In genomic region chr12:110581951-110582285, GRCh38 we compare ENCODE assay signal across 7 cellular contexts. TPM values are rescaled to one million over a fixed set of nuclear protein-coding genes. Genes with fewer than 3 reads are reported as not detected.
DNase-seq lines count a peak whose midpoint lies in the region; ATAC-seq and TF ChIP-seq lines count a peak whose summit lies in the region.

No MANE protein-coding gene starts in this region.

- DNase-seq in HFF-Myc (ENCODE audit: extremely low read depth, low read depth) (no peak), T-cell (peak in 1 of 34 experiments; percentile 11), glutamatergic neuron (no peak), gastrocnemius medialis (peak; percentile 23 to 68), NOMO-1 (lab: John Stamatoyannopoulos, UW; ENCODE audit: unreplicated experiment in 2 of 2) (no peak), GM13976 (ENCODE audit: low spot score) (no peak)

- no peak for TF ChIP-seq POLR2A in gastrocnemius medialis (IDR thresholded peaks at IDR 0.05)

- CTCF ChIA-PET in T-cell (lab: Charles Lee) = interaction anchor here in 1 of 2 donors (0.7 kb wide), 1 partner anchor 19 kb away, joined by 3 read pairs; no protein-coding TSS in a partner anchor

- intact Hi-C loops in gastrocnemius medialis (cut with DNase I; ENCODE audit: low total_unique reads) = loop anchor here (10.0 kb wide), 3 partner anchors 297 to 587 kb away; partner anchors contain the start of genes ANKRD13A, ATP2A2 and GIT2

- H3K27me3 Mint-ChIP-seq in T-cell (no peaks in the 10 kb centered on the region), glutamatergic neuron (ENCODE audit: unreplicated experiment) (peaks cover 6% of the 10 kb centered on the region)

- H3K9me3 ChIP-seq in gastrocnemius medialis = no peaks in the 10 kb centered on the region

- H3K4me1 ChIP-seq in gastrocnemius medialis = peaks cover 71% of the 10 kb centered on the region in 2 donors

- H3K4me3 ChIP-seq in HFF-Myc (replicated peaks; ENCODE audit: low read depth, low read length) = peak overlapping the region; percentile 87
- H3K4me3 ChIP-seq in gastrocnemius medialis = peak overlapping the region; percentile 67 to 83 (median 78)

- no peaks in the 10 kb centered on the region for H3K36me3 ChIP-seq in gastrocnemius medialis

- ATAC-seq in T-cell (replicated peaks in 1 of 4) = no peak
- peak; percentile 27 to 31 for ATAC-seq in gastrocnemius medialis
- no peak for ATAC-seq in activated CD4-positive, CD25-positive, alpha-beta regulatory T cell treated with anti-CD3 and anti-CD28 coated beads, Interleukin-2, amount 50 U/mL, for 24 hours

- peaks cover 77 to 78% (median 77%) of the 10 kb centered on the region in 3 donors for H3K4me1 Mint-ChIP-seq in T-cell
- H3K4me1 Mint-ChIP-seq in glutamatergic neuron (ENCODE audit: low read depth, unreplicated experiment) = peaks cover 14% of the 10 kb centered on the region

- POLR2A ChIA-PET in T-cell (lab: Charles Lee) = interaction anchor here in 1 of 2 donors (1.0 kb wide), 1 partner anchor 19 kb away, joined by 8 read pairs; no protein-coding TSS in a partner anchor

- H3K4me3 Mint-ChIP-seq in T-cell (peak overlapping the region; percentile 90 to 93 (median 91)), glutamatergic neuron (ENCODE audit: unreplicated experiment) (peak overlapping the region; percentile 88)

- in situ Hi-C loops in gastrocnemius medialis (cut with MboI; ENCODE audit: low sequenced_read_pairs in 4 of 4) = no loop called here
- in situ Hi-C loops in GM13976 (cut with MboI; ENCODE audit: low sequenced_read_pairs, unreplicated experiment) = no loop called here

- H3K27me3 ChIP-seq in gastrocnemius medialis = no peaks in the 10 kb centered on the region

- H3K36me3 Mint-ChIP-seq in T-cell (peaks cover 5% of the 10 kb centered on the region), glutamatergic neuron (ENCODE audit: unreplicated experiment) (no peaks in the 10 kb centered on the region)

- H3K27ac ChIP-seq in gastrocnemius medialis = peak overlapping the region; percentile 91 to 98 (median 94)

- no peak for TF ChIP-seq CTCF in HFF-Myc (IDR thresholded peaks at IDR 0.05; ENCODE audit: low read depth, low read length, missing control alignments)
- no peak for TF ChIP-seq CTCF in glutamatergic neuron (IDR thresholded peaks at IDR 0.05; ENCODE audit: partially characterized antibody, unreplicated experiment)
- no peak for TF ChIP-seq CTCF in gastrocnemius medialis (IDR thresholded peaks at IDR 0.05 in 4 of 5, conservative IDR thresholded peaks at IDR 0.05 in 1 of 5)
- no peak for TF ChIP-seq CTCF in GM13976 (IDR thresholded peaks at IDR 0.05; ENCODE audit: borderline replicate concordance, control extremely low read depth, extremely low read depth, insufficient read depth, missing control alignments)

- peak overlapping the region; percentile 80 to 84 for H3K27ac Mint-ChIP-seq in T-cell
- H3K27ac Mint-ChIP-seq in glutamatergic neuron (ENCODE audit: unreplicated experiment) = peak overlapping the region; percentile 13

- H3K9me3 Mint-ChIP-seq in T-cell = no peaks in the 10 kb centered on the region
- peaks cover 5% of the 10 kb centered on the region for H3K9me3 Mint-ChIP-seq in glutamatergic neuron (ENCODE audit: unreplicated experiment)

RNA-seq across cellular contexts. Expression of gene PPTC7, which starts 1.2 kb away (rescaled TPM):
- 10 to 100 TPM; 36.0 to 38.1 (median 36.6) TPM for total RNA-seq in T-cell
- 11.4 TPM for total RNA-seq in glutamatergic neuron (ENCODE audit: unreplicated experiment)
- 10 to 100 TPM; 27.6 to 85.8 (median 58.4) TPM for total RNA-seq in gastrocnemius medialis

RNA-seq across cellular contexts. Expression of gene TCTN1, which starts 32.0 kb away (rescaled TPM):
- 10 to 100 TPM in 3 of 5 donors, 1 to 10 TPM in 2; 8.8 to 14.1 (median 11.5) TPM for total RNA-seq in T-cell
- 21.8 TPM for total RNA-seq in glutamatergic neuron (ENCODE audit: unreplicated experiment)
- 10 to 100 TPM in 3 of 4 donors, 1 to 10 TPM in 1; 4.7 to 30.8 (median 22.7) TPM for total RNA-seq in gastrocnemius medialis

Comparison
In these comparisons a context has a peak if more than half of its experiments do, and no peak if none do; other contexts are left out.
1. DNase-seq: peak in gastrocnemius medialis (2 of 2); none in HFF-Myc (single experiment), glutamatergic neuron (single experiment), NOMO-1 (0 of 2) and GM13976 (single experiment).
2. ATAC-seq: peak in gastrocnemius medialis (2 of 2); none in T-cell (0 of 4) and activated CD4-positive, CD25-positive, alpha-beta regulatory T cell treated with anti-CD3 and anti-CD28 coated beads, Interleukin-2, amount 50 U/mL, for 24 hours (0 of 2).